Comparison of ENCODE assay signal across 1 cellular context in genomic region chr12:113098428-113099028, GRCh38.
TF ChIP-seq lines count a peak whose summit lies in the region.

No MANE protein-coding gene starts in this region.

TF ChIP-seq in GM12878, 131 proteins besides CTCF, POLR2A, EP300 and RAD21 (continued from another document):
- TF ChIP-seq ZBTB40 (IDR thresholded peaks at IDR 0.05; ENCODE audit: borderline replicate concordance) (no peak), ZZZ3 (IDR thresholded peaks at IDR 0.05; ENCODE audit: control insufficient read depth, insufficient read length, low read depth) (no peak), PKNOX1 (IDR thresholded peaks at IDR 0.05) (peak; percentile 56; the same call in 1 of the 2 replicates), ETV6 (conservative IDR thresholded peaks at IDR 0.05 in 1 of 2, IDR thresholded peaks at IDR 0.05 in 1 of 2; ENCODE audit: borderline replicate concordance in 1 of 2, low read depth in 1 of 2) (no peak), NR2C2 (IDR thresholded peaks at IDR 0.05; ENCODE audit: borderline replicate concordance, control insufficient read depth, insufficient read length, low read depth) (no peak), PRDM15 (CRISPR knock-in tag; IDR thresholded peaks at IDR 0.05) (no peak), CUX1 (IDR thresholded peaks at IDR 0.05; ENCODE audit: insufficient replicate concordance, low read depth, low read length) (no peak), POLR2AphosphoS5 (IDR thresholded peaks at IDR 0.05; ENCODE audit: low read length) (0 out of 2 replicates have a peak, but pooled peaks have one; percentile 60), PAX5 (IDR thresholded peaks at IDR 0.05; ENCODE audit: borderline replicate concordance, low read depth, low read length) (no peak), TCF12 (IDR thresholded peaks at IDR 0.05; ENCODE audit: low read depth, low read length) (no peak), DPF2 (IDR thresholded peaks at IDR 0.05) (0 out of 2 replicates have a peak, but pooled peaks have one; percentile 28), BHLHE40 (IDR thresholded peaks at IDR 0.05; ENCODE audit: borderline replicate concordance in 1 of 2, low read depth in 2 of 2, low read length in 1 of 2) (0 out of 4 replicates have a peak, but pooled peaks of 1 of the 2 experiments have one; percentile 21), ZBTB4 (CRISPR knock-in tag; IDR thresholded peaks at IDR 0.05) (0 out of 2 replicates have a peak, but pooled peaks have one; percentile 5), YBX1 (IDR thresholded peaks at IDR 0.05) (no peak), PAX8 (IDR thresholded peaks at IDR 0.05) (no peak), MLLT1 (IDR thresholded peaks at IDR 0.05) (0 out of 2 replicates have a peak, but pooled peaks have one; percentile 34), IKZF1 (conservative IDR thresholded peaks at IDR 0.05) (peak; percentile 68), ZBED1 (IDR thresholded peaks at IDR 0.05; ENCODE audit: borderline replicate concordance) (no peak), TBL1XR1 (IDR thresholded peaks at IDR 0.05; ENCODE audit: low read depth, low read length) (no peak), BCL11A (IDR thresholded peaks at IDR 0.05; ENCODE audit: low read depth, low read length) (no peak), ZNF687 (IDR thresholded peaks at IDR 0.05) (peak; percentile 85), ELK1 (IDR thresholded peaks at IDR 0.05; ENCODE audit: low read depth, low read length) (no peak), IKZF2 (IDR thresholded peaks at IDR 0.05) (peak; percentile 27 to 64; a peak in 1 of 4 replicates)
TF ChIP-seq in GM12878: peak in this region for 21.
